In genomic region chr5:543755-544674, GRCh38 we compare ENCODE assay signal across 9 cellular contexts.
DNase-seq lines count a peak whose midpoint lies in the region; ATAC-seq and TF ChIP-seq lines count a peak whose summit lies in the region.
"Had no signal": no experiment of that assay in that cellular context is flagged by ENCODE, and none has a peak within 500 bp of the region (broad histone marks: within the 10 kb centered on the region; RNA-seq: fewer than 3 reads in every experiment).

No MANE protein-coding gene starts in this region.

- H3K36me3 ChIP-seq in SU-DHL-6 (ENCODE audit: low read length) (no peaks in the 10 kb centered on the region), duodenal mucosa (ENCODE audit: control insufficient read depth in 1 of 2, insufficient read depth in 2 of 2, low read length in 2 of 2) (no peaks in the 10 kb centered on the region)

- peak overlapping the region; percentile 84 for H2AFZ ChIP-seq in SU-DHL-6 (ENCODE audit: low read depth, low read length, severe bottlenecking)

- DNase-seq in stimulated activated CD4-positive, alpha-beta T cell treated with anti-CD3 and anti-CD28 coated beads, Interleukin-4, amount 100 ng/mL, for 24 hours = peak; percentile 39
- no peak for DNase-seq in retina
- DNase-seq in DMS114 treated with DMSO at 0.1 percent for 48 hours (lab: John Stamatoyannopoulos, UW; ENCODE audit: unreplicated experiment) = no peak
- no peak for DNase-seq in NCI-H1092 treated with DMSO at 0.1 percent for 48 hours (lab: John Stamatoyannopoulos, UW)

- ATAC-seq in GM19035 (IDR thresholded peaks at IDR 0.05; ENCODE audit: unreplicated experiment) (peak; percentile 89), HG03060 (IDR thresholded peaks at IDR 0.05; ENCODE audit: low read depth, unreplicated experiment) (peak; percentile 78)
- ATAC-seq: Panc1 had no signal

- H3K9me3 ChIP-seq in SU-DHL-6 (ENCODE audit: insufficient read depth, low read length) (no peaks in the 10 kb centered on the region), duodenal mucosa (ENCODE audit: control insufficient read depth in 1 of 2, low read length in 2 of 2) (no peaks in the 10 kb centered on the region)

- H4K20me1 ChIP-seq in SU-DHL-6 (ENCODE audit: low read depth, low read length) = no peaks in the 10 kb centered on the region

- no peaks in the 10 kb centered on the region for H3F3A ChIP-seq in SU-DHL-6 (ENCODE audit: insufficient read depth)

- peak overlapping the region; percentile 53 for H3K9ac ChIP-seq in SU-DHL-6 (ENCODE audit: low read length)
- no peak overlapping the region for H3K9ac ChIP-seq in duodenal mucosa (ENCODE audit: low read depth in 1 of 2, low read length in 2 of 2)

- peak overlapping the region; percentile 67 for H3K27ac ChIP-seq in SU-DHL-6 (ENCODE audit: low read depth, low read length)
- no peak overlapping the region for H3K27ac ChIP-seq in duodenal mucosa (ENCODE audit: low read depth, low read length)

- no peaks in the 10 kb centered on the region for H3K9me2 ChIP-seq in SU-DHL-6 (replicated peaks; ENCODE audit: insufficient read depth, low read length)

- H3K79me2 ChIP-seq in SU-DHL-6 (ENCODE audit: insufficient read depth, low read length) = no peaks in the 10 kb centered on the region

- no peak for TF ChIP-seq CTCF in SU-DHL-6 (IDR thresholded peaks at IDR 0.05; ENCODE audit: insufficient read depth, low read length, poor library complexity, severe bottlenecking)

- peak overlapping the region; percentile 56 for H3K4me2 ChIP-seq in SU-DHL-6 (ENCODE audit: low read depth, low read length, poor library complexity, severe bottlenecking)

- H3K4me1 ChIP-seq in duodenal mucosa (ENCODE audit: control insufficient read depth in 1 of 2, insufficient read depth in 2 of 2, low read length in 2 of 2) = peaks cover 45 to 57% of the 10 kb centered on the region in 2 donors

- H3K27me3 ChIP-seq in SU-DHL-6 (ENCODE audit: low read length) (no peaks in the 10 kb centered on the region), duodenal mucosa (ENCODE audit: control insufficient read depth in 1 of 2, insufficient read depth in 2 of 2, low read length in 2 of 2) (peaks cover 10 to 19% of the 10 kb centered on the region in 2 donors)

- H3K4me3 ChIP-seq in SU-DHL-6 (ENCODE audit: insufficient read depth, low read length, poor library complexity, severe bottlenecking) (peak overlapping the region; percentile 40), duodenal mucosa (ENCODE audit: low read depth in 1 of 2, low read length in 2 of 2) (peak overlapping the region; percentile 21 to 39)
